ENCODE assay signal across 25 cellular contexts in the genomic region with DNA sequence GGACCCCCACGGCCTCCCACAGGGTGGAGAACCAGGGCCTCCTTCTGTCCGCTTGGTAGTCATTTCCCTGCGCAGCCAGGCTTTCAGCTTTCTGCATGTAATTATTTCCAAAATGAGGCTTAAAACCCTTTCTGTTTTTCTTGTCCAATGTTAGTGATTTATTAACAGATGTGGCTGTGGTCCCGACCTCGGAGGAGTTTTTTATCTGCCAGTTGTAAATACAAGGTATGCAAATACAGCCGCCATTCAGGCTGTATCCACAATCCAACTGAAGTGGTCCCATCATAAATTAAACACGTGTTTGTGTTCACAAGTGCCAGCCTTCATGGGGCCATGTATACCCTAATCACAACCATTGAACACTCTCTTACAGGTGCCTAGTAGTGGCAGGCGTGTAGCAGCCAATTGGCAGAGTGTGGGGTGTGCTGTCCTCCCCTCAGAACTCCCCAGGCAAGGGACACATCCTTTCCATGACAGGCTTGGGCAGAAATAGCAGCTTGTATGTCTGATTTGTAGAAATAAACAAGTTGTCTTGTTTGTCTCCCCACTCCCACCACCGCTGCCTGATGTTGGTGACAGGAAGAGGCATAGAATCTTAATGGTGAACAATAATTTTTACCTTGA.
"Had no signal": no experiment of that assay in that cellular context is flagged by ENCODE, and none has a peak within 500 bp of the region (broad histone marks: within the 10 kb centered on the region; RNA-seq: fewer than 3 reads in every experiment).

No MANE protein-coding gene starts in this region.

- H3K27ac ChIP-seq: hepatocyte, left lung, neural progenitor cell, neutrophil, parathyroid adenoma, sigmoid colon, tibial nerve, uterus had no signal

- H3K4me1 ChIP-seq: left lung, neural progenitor cell, parathyroid adenoma, right atrium auricular region, sigmoid colon, tibial nerve, uterus had no signal

- H3K9ac ChIP-seq: neural progenitor cell, parathyroid adenoma had no signal

- H3K4me3 ChIP-seq: hepatocyte, left lung, lung, neural progenitor cell, right atrium auricular region, sigmoid colon, smooth muscle cell, tibial nerve, uterus had no signal

- H3K27me3 ChIP-seq: hepatocyte, neural progenitor cell, neutrophil, right atrium auricular region, sigmoid colon, tibial nerve, uterus had no signal

- DNase-seq: islet precursor cell; left lung; mesendoderm; naive B cell; natural killer cell; nephron progenitor cell; occipital lobe; sigmoid colon; stimulated activated CD4-positive, alpha-beta T cell treated with anti-CD3 and anti-CD28 coated beads, Interleukin-1b, Interleukin-23, amount 100 ng/mL, for 48 hours; stimulated activated CD4-positive, alpha-beta T cell treated with anti-CD3 and anti-CD28 coated beads, Interleukin-2, amount 100 ng/mL, for 48 hours; stimulated activated CD4-positive, alpha-beta T cell treated with anti-CD3 and anti-CD28 coated beads, Interleukin-4, amount 100 ng/mL, for 4 hours; stimulated activated CD8-positive, alpha-beta memory T cell treated with anti-CD3 and anti-CD28 coated beads, Interleukin-4, amount 100 ng/mL, for 48 hours; stimulated activated naive CD4-positive, alpha-beta T cell treated with Interleukin-2 at 50 U/mL for 16 hours; stimulated activated naive CD8-positive, alpha-beta T cell treated with anti-CD3 and anti-CD28 coated beads, Interleukin-15, amount 100 ng/mL, for 72 hours; substantia nigra; uterus had no signal

- H3K9me3 ChIP-seq: left lung, neutrophil, right atrium auricular region, sigmoid colon, tibial nerve, uterus had no signal

- ATAC-seq: left lung; natural killer cell; stimulated activated memory B cell treated with anti-CD40 and anti-IgM and Interleukin-4, amounts not matched to agents 10 μg/mL and 1 μg/mL and 100 μg/mL, for 72 hours; stimulated activated naive CD8-positive, alpha-beta T cell treated with anti-CD3 and anti-CD28 coated beads, Interleukin-15, amount 100 ng/mL, for 72 hours had no signal

- H3K36me3 ChIP-seq: left lung, neural progenitor cell, neutrophil, right atrium auricular region, sigmoid colon, tibial nerve, uterus had no signal
